8 cellular contexts compared by ENCODE assay signal in genomic region chrX:39613508-39613921, GRCh38.
DNase-seq lines count a peak whose midpoint lies in the region; ATAC-seq and TF ChIP-seq lines count a peak whose summit lies in the region.

No MANE protein-coding gene starts in this region.

- peak overlapping the region; percentile 78; the same call in 1 of the 2 replicates for H2AFZ ChIP-seq in KMS-11 (ENCODE audit: low read depth)

- H3K79me2 ChIP-seq in KMS-11 (ENCODE audit: insufficient read depth, low read depth) = no peaks in the 10 kb centered on the region

- H3K36me3 ChIP-seq in KMS-11 (ENCODE audit: insufficient read depth) (no peaks in the 10 kb centered on the region), WERI-Rb-1 (no peaks in the 10 kb centered on the region)

- peak overlapping the region; percentile 44 for H3K4me3 ChIP-seq in GM12864 (ENCODE audit: low read depth, low read length)
- no peak overlapping the region for H3K4me3 ChIP-seq in KMS-11 (IDR thresholded peaks at IDR 0.05; ENCODE audit: insufficient read depth, low read depth, low read length)
- peak overlapping the region; percentile 49 for H3K4me3 ChIP-seq in WERI-Rb-1 (ENCODE audit: low read depth, low read length)

- DNase-seq in GM12864 (ENCODE audit: low read depth) = no peak
- DNase-seq in WERI-Rb-1 = peak; percentile 61
- DNase-seq in foreskin keratinocyte = no peak
- peak; percentile 60 for DNase-seq in retina
- no peak for DNase-seq in MV-4-11 (lab: John Stamatoyannopoulos, UW)
- DNase-seq in SKM-1 treated with dmso at 0.1 percent for 144 hours (lab: John Stamatoyannopoulos, UW; ENCODE audit: unreplicated experiment) = no peak

- peak; percentile 48 for ATAC-seq in foreskin keratinocyte
- no peak for ATAC-seq in HG03196 (IDR thresholded peaks at IDR 0.05; ENCODE audit: unreplicated experiment)

- TF ChIP-seq CTCF in GM12864 (IDR thresholded peaks at IDR 0.05; ENCODE audit: low read depth, low read length, missing control alignments) = no peak
- TF ChIP-seq CTCF in KMS-11 (conservative IDR thresholded peaks at IDR 0.05; ENCODE audit: low read depth, low read length) = no peak
- no peak for TF ChIP-seq CTCF in WERI-Rb-1 (IDR thresholded peaks at IDR 0.05; ENCODE audit: low read depth, low read length)
- no peak for TF ChIP-seq CTCF in foreskin keratinocyte (conservative IDR thresholded peaks at IDR 0.05)

- H3K9ac ChIP-seq in KMS-11 = peak overlapping the region; percentile 93

- no peaks in the 10 kb centered on the region for H3K9me3 ChIP-seq in WERI-Rb-1 (ENCODE audit: severe bottlenecking)

- no peaks in the 10 kb centered on the region for H3K27me3 ChIP-seq in KMS-11 (ENCODE audit: insufficient read depth, low read depth)
- H3K27me3 ChIP-seq in WERI-Rb-1 (ENCODE audit: insufficient read depth, low read depth, severe bottlenecking) = no peaks in the 10 kb centered on the region
- H3K27me3 ChIP-seq in foreskin keratinocyte = peaks cover 26% of the 10 kb centered on the region

- H4K20me1 ChIP-seq in KMS-11 (ENCODE audit: insufficient read depth) = no peaks in the 10 kb centered on the region

- H3K27ac ChIP-seq in KMS-11 (peak overlapping the region; percentile 100), WERI-Rb-1 (peak overlapping the region; percentile 54), foreskin keratinocyte (no peak overlapping the region)

- H3K4me2 ChIP-seq in KMS-11 = peak overlapping the region; percentile 86

- H3K4me1 ChIP-seq in KMS-11 (ENCODE audit: low read depth, poor library complexity, severe bottlenecking) (peaks cover 23% of the 10 kb centered on the region), foreskin keratinocyte (no peaks in the 10 kb centered on the region)

Comparison
In these comparisons a context has a peak if more than half of its experiments do, and no peak if none do; other contexts are left out.
1. DNase-seq: peak in WERI-Rb-1 (single experiment) and retina (single experiment); none in GM12864 (single experiment), foreskin keratinocyte (0 of 2), MV-4-11 (single experiment) and SKM-1 treated with dmso at 0.1 percent for 144 hours (single experiment).